Comparison of ENCODE assay signal across 8 cellular contexts in the genomic region with DNA sequence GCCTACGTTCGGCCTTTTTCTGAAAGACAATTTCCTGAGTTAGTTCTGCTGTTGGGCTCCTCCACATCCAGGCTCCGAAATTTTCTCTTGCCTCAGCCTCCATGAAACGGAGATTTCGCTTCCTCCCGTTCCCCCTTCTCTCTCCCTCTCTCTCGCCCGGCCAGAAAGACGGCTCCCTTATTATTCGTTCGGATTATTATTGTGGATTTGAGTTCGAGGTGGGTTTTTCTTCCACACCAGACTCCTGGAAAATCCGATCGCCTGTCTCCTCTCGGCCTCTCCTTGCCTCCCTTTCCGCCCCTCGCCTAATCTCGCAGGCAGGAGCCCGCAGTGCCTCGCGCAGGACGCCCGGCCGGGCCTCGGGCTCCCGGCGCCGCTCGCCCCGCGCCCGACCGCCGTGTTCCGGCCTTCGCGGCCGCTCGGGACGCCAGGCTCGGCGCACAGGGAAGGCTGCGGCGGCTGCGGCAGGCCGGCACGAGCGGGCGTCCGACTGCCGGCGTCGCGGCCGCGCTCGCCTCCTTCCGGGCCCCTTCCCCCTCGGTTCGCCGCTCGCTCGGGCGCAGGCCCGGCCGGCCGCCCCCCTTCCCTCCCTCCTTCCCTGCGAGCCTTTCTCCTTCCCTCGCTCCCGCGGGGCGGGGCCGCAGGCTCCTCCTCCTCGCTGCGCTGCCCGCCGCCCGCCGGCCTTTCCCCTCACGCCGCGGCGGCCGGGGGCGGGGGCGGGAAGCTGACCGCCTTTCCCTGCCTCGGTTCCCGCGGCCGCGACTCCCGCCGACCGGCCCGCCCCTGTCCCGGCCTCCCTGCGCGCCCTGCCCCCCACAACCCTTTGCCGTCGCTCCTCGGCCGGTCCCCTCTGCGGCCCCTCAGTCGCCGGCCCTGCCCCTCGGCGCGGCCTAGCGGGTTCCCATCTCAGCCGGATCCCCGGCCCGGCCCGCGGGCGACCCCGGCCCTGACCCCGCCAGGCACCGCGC. TPM values are rescaled to one million over a fixed set of nuclear protein-coding genes. Genes with fewer than 3 reads are reported as not detected.
A peak's percentile ranks its signal among the peaks of the same experiment; 100 is the strongest.
DNase-seq lines count a peak whose midpoint lies in the region; ATAC-seq, FAIRE-seq and TF ChIP-seq lines count a peak whose summit lies in the region.

A gene with protein sequence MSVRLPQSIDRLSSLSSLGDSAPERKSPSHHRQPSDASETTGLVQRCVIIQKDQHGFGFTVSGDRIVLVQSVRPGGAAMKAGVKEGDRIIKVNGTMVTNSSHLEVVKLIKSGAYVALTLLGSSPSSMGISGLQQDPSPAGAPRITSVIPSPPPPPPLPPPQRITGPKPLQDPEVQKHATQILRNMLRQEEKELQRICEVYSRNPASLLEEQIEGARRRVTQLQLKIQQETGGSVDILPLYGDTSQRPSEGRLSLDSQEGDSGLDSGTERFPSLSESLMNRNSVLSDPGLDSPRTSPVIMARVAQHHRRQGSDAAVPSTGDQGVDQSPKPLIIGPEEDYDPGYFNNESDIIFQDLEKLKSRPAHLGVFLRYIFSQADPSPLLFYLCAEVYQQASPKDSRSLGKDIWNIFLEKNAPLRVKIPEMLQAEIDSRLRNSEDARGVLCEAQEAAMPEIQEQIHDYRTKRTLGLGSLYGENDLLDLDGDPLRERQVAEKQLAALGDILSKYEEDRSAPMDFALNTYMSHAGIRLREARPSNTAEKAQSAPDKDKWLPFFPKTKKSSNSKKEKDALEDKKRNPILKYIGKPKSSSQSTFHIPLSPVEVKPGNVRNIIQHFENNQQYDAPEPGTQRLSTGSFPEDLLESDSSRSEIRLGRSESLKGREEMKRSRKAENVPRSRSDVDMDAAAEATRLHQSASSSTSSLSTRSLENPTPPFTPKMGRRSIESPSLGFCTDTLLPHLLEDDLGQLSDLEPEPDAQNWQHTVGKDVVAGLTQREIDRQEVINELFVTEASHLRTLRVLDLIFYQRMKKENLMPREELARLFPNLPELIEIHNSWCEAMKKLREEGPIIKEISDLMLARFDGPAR (N-terminal part only) (minus strand): TSS at position 492 of the 968 bp plus-strand sequence. CDS start 1,412 bp downstream, outside the sequence.

- intact Hi-C loops in left ventricle myocardium superior (cut with micrococcal nuclease) (no loop called here), pancreas (cut with DNase I) (no loop called here)

- H3K9me2 ChIP-seq in MM.1S (replicated peaks; ENCODE audit: insufficient read depth, low read length) = no peaks in the 10 kb centered on the region

- H4K20me1 ChIP-seq in MM.1S (ENCODE audit: insufficient read depth, low read length) = no peaks in the 10 kb centered on the region

- H3K27me3 ChIP-seq in MM.1S (replicated peaks; ENCODE audit: insufficient read depth, low read length) (no peaks in the 10 kb centered on the region), pancreas (no peaks in the 10 kb centered on the region)

- 0% methylated on average over 89 to 120 of the region's 120 CpGs for whole genome bisulfite sequencing in pancreas, 2 donors

- FAIRE-seq in pancreas (lab: Jason Lieb, UNC) = no peak

- H3K79me2 ChIP-seq in MM.1S (ENCODE audit: low read length) = peaks cover 24% of the 10 kb centered on the region

- no peak for TF ChIP-seq CTCF in MM.1S (IDR thresholded peaks at IDR 0.05; ENCODE audit: low read length)
- TF ChIP-seq CTCF in astrocyte of the cerebellum (IDR thresholded peaks at IDR 0.05; ENCODE audit: low read depth, low read length, missing control alignments) = no peak
- TF ChIP-seq CTCF in pancreas (IDR thresholded peaks at IDR 0.05) = no peak

- H3K9me3 ChIP-seq in MM.1S (replicated peaks; ENCODE audit: insufficient read depth, low read length) (no peaks in the 10 kb centered on the region), pancreas (no peaks in the 10 kb centered on the region)

- DNase-seq in DMS114 treated with DMSO at 0.1 percent for 48 hours (lab: John Stamatoyannopoulos, UW; ENCODE audit: unreplicated experiment) (peak; percentile 88), MM.1S (peak; percentile 87), SHP77 (lab: John Stamatoyannopoulos, UW) (peak; percentile 94 to 95), astrocyte of the cerebellum (ENCODE audit: low read depth) (peak; percentile 67), left ventricle myocardium superior (peak; percentile 96), pancreas (peak; percentile 89 to 96 (median 94))

- H2AFZ ChIP-seq in MM.1S (ENCODE audit: low read length) = peak within 1 kb of the TSS; percentile 91

- in situ Hi-C loops in astrocyte of the cerebellum (cut with HindIII; ENCODE audit: low sequenced_read_pairs) = no loop called here

- H3K27ac ChIP-seq in MM.1S (ENCODE audit: low read length) = peak within 1 kb of the TSS; percentile 28; the same call in 1 of the 2 replicates
- H3K27ac ChIP-seq in pancreas = peak within 1 kb of the TSS; percentile 55 to 85 (median 80)

- H3K4me2 ChIP-seq in MM.1S (ENCODE audit: low read depth, low read length) = peak within 1 kb of the TSS; percentile 86

- peak within 1 kb of the TSS; percentile 71 for H3K9ac ChIP-seq in MM.1S (ENCODE audit: low read length)

- H3K36me3 ChIP-seq in MM.1S (replicated peaks; ENCODE audit: insufficient read depth, low read length) (no peaks in the 10 kb centered on the region), pancreas (no peaks in the 10 kb centered on the region)

- H3K4me1 ChIP-seq in MM.1S (ENCODE audit: low read length) (peaks cover 29% of the 10 kb centered on the region), pancreas (peaks cover 12 to 31% (median 30%) of the 10 kb centered on the region in 3 donors)

- peak within 1 kb of the TSS; percentile 82 for H3K4me3 ChIP-seq in MM.1S (ENCODE audit: low read length)
- peak within 1 kb of the TSS; percentile 58 for H3K4me3 ChIP-seq in astrocyte of the cerebellum (ENCODE audit: low read depth, low read length)
- H3K4me3 ChIP-seq in pancreas = peak within 1 kb of the TSS; percentile 54 to 70 (median 58)

- peaks cover 14% of the 10 kb centered on the region for H3F3A ChIP-seq in MM.1S (ENCODE audit: insufficient read depth, low read length)

- ATAC-seq in GM21390 (IDR thresholded peaks at IDR 0.05; ENCODE audit: unreplicated experiment) = peak; percentile 67
- peak; percentile 98 for ATAC-seq in left ventricle myocardium superior
- ATAC-seq in pancreas = peak; percentile 95 to 98 (median 96)
- no peak for ATAC-seq in GM18873 (IDR thresholded peaks at IDR 0.05; ENCODE audit: low FRiP score, unreplicated experiment)

RNA-seq across cellular contexts. Expression of the gene that starts here (rescaled TPM):
- total RNA-seq in left ventricle myocardium superior (28.8 TPM), pancreas (10 to 100 TPM in 4 of 6 donors, 1 to 10 TPM in 2; 9.1 to 21.0 (median 11.7) TPM)
- 10 to 100 TPM; 11.4 to 15.1 TPM for polyA plus RNA-seq in pancreas
